Comparison of ENCODE assay signal across 1 cellular context in the genomic region with DNA sequence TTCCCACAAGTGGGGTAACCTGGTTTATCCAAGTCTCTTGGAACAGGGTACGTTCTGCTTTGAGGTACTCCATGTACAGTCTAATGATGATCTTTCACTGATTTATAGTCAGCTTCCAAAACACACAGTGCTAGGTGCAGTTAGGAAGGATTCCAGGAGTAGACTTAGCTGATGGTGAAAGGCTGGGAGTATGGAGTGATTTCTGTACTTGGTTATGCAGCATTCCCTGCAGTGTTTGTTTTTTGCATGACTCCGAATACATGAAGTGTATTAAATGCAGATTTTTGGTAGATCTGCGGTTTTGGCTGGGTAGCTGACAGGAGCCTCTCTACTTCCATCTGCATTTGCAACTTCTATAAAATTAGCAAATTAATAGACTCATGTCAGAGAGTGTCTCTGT.
TF ChIP-seq lines count a peak whose summit lies in the region.

No MANE protein-coding gene starts in this region.

TF ChIP-seq in H1, 55 proteins besides CTCF, POLR2A, EP300 and RAD21:
- TF ChIP-seq TAF7 (optimal IDR thresholded peaks at IDR 0.05; ENCODE audit: borderline replicate concordance, low read depth, low read length) (no peak), POLR2AphosphoS5 (IDR thresholded peaks at IDR 0.05; ENCODE audit: low read depth, low read length) (peak; percentile 77), CEBPB (IDR thresholded peaks at IDR 0.05; ENCODE audit: low read depth, low read length) (no peak), JUN (IDR thresholded peaks at IDR 0.05; ENCODE audit: low read depth, low read length) (no peak)
- TF ChIP-seq, protein P1, sequence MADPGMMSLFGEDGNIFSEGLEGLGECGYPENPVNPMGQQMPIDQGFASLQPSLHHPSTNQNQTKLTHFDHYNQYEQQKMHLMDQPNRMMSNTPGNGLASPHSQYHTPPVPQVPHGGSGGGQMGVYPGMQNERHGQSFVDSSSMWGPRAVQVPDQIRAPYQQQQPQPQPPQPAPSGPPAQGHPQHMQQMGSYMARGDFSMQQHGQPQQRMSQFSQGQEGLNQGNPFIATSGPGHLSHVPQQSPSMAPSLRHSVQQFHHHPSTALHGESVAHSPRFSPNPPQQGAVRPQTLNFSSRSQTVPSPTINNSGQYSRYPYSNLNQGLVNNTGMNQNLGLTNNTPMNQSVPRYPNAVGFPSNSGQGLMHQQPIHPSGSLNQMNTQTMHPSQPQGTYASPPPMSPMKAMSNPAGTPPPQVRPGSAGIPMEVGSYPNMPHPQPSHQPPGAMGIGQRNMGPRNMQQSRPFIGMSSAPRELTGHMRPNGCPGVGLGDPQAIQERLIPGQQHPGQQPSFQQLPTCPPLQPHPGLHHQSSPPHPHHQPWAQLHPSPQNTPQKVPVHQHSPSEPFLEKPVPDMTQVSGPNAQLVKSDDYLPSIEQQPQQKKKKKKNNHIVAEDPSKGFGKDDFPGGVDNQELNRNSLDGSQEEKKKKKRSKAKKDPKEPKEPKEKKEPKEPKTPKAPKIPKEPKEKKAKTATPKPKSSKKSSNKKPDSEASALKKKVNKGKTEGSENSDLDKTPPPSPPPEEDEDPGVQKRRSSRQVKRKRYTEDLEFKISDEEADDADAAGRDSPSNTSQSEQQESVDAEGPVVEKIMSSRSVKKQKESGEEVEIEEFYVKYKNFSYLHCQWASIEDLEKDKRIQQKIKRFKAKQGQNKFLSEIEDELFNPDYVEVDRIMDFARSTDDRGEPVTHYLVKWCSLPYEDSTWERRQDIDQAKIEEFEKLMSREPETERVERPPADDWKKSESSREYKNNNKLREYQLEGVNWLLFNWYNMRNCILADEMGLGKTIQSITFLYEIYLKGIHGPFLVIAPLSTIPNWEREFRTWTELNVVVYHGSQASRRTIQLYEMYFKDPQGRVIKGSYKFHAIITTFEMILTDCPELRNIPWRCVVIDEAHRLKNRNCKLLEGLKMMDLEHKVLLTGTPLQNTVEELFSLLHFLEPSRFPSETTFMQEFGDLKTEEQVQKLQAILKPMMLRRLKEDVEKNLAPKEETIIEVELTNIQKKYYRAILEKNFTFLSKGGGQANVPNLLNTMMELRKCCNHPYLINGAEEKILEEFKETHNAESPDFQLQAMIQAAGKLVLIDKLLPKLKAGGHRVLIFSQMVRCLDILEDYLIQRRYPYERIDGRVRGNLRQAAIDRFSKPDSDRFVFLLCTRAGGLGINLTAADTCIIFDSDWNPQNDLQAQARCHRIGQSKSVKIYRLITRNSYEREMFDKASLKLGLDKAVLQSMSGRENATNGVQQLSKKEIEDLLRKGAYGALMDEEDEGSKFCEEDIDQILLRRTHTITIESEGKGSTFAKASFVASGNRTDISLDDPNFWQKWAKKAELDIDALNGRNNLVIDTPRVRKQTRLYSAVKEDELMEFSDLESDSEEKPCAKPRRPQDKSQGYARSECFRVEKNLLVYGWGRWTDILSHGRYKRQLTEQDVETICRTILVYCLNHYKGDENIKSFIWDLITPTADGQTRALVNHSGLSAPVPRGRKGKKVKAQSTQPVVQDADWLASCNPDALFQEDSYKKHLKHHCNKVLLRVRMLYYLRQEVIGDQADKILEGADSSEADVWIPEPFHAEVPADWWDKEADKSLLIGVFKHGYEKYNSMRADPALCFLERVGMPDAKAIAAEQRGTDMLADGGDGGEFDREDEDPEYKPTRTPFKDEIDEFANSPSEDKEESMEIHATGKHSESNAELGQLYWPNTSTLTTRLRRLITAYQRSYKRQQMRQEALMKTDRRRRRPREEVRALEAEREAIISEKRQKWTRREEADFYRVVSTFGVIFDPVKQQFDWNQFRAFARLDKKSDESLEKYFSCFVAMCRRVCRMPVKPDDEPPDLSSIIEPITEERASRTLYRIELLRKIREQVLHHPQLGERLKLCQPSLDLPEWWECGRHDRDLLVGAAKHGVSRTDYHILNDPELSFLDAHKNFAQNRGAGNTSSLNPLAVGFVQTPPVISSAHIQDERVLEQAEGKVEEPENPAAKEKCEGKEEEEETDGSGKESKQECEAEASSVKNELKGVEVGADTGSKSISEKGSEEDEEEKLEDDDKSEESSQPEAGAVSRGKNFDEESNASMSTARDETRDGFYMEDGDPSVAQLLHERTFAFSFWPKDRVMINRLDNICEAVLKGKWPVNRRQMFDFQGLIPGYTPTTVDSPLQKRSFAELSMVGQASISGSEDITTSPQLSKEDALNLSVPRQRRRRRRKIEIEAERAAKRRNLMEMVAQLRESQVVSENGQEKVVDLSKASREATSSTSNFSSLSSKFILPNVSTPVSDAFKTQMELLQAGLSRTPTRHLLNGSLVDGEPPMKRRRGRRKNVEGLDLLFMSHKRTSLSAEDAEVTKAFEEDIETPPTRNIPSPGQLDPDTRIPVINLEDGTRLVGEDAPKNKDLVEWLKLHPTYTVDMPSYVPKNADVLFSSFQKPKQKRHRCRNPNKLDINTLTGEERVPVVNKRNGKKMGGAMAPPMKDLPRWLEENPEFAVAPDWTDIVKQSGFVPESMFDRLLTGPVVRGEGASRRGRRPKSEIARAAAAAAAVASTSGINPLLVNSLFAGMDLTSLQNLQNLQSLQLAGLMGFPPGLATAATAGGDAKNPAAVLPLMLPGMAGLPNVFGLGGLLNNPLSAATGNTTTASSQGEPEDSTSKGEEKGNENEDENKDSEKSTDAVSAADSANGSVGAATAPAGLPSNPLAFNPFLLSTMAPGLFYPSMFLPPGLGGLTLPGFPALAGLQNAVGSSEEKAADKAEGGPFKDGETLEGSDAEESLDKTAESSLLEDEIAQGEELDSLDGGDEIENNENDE (IDR thresholded peaks at IDR 0.05; ENCODE audit: insufficient replicate concordance, low read length) = peak; percentile 4
